ENCODE assay signal across 2 cellular contexts in the genomic region with DNA sequence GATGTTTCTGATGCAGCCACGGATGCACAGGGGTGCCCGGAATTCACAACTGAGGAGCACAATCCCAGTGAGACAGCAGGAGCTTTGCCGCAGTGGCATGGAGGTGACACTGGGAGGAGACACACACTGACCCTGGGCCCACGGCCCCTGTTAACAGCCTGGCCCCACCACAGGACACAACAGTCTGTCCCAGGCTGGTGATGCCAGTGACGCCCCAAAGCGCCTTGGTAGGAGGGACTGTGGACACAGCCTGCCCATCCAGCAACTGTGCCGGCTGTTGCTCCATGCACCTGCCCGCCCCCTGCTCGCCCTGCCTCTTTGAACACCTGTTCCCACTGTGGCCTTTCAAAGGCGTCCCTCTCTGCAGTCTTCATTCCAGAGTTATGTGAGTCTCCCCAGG.
TF ChIP-seq lines count a peak whose summit lies in the region.

No MANE protein-coding gene starts in this region.

TF ChIP-seq in SK-N-SH, 30 proteins besides CTCF, POLR2A, EP300 and RAD21 (continued from another document):
- TF ChIP-seq, protein P1, sequence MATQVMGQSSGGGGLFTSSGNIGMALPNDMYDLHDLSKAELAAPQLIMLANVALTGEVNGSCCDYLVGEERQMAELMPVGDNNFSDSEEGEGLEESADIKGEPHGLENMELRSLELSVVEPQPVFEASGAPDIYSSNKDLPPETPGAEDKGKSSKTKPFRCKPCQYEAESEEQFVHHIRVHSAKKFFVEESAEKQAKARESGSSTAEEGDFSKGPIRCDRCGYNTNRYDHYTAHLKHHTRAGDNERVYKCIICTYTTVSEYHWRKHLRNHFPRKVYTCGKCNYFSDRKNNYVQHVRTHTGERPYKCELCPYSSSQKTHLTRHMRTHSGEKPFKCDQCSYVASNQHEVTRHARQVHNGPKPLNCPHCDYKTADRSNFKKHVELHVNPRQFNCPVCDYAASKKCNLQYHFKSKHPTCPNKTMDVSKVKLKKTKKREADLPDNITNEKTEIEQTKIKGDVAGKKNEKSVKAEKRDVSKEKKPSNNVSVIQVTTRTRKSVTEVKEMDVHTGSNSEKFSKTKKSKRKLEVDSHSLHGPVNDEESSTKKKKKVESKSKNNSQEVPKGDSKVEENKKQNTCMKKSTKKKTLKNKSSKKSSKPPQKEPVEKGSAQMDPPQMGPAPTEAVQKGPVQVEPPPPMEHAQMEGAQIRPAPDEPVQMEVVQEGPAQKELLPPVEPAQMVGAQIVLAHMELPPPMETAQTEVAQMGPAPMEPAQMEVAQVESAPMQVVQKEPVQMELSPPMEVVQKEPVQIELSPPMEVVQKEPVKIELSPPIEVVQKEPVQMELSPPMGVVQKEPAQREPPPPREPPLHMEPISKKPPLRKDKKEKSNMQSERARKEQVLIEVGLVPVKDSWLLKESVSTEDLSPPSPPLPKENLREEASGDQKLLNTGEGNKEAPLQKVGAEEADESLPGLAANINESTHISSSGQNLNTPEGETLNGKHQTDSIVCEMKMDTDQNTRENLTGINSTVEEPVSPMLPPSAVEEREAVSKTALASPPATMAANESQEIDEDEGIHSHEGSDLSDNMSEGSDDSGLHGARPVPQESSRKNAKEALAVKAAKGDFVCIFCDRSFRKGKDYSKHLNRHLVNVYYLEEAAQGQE (IDR thresholded peaks at IDR 0.05; ENCODE audit: low read depth, low read length) = no peak
- TF ChIP-seq, protein P2, sequence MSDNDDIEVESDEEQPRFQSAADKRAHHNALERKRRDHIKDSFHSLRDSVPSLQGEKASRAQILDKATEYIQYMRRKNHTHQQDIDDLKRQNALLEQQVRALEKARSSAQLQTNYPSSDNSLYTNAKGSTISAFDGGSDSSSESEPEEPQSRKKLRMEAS (IDR thresholded peaks at IDR 0.05; ENCODE audit: low read depth) = no peak
- no peak for TF ChIP-seq GATA2 (CRISPR knock-in tag; IDR thresholded peaks at IDR 0.05)
- no peak for TF ChIP-seq FOXJ3 (CRISPR knock-in tag; IDR thresholded peaks at IDR 0.05)
- no peak for TF ChIP-seq RFX5 (IDR thresholded peaks at IDR 0.05; ENCODE audit: low read length)
- TF ChIP-seq MEF2A (IDR thresholded peaks at IDR 0.05; ENCODE audit: borderline replicate concordance, low read depth) = no peak
- TF ChIP-seq JUND (IDR thresholded peaks at IDR 0.05) = no peak
- TF ChIP-seq TAF1 (IDR thresholded peaks at IDR 0.05; ENCODE audit: borderline replicate concordance, low read depth, low read length) = no peak
- TF ChIP-seq FOSL2 (IDR thresholded peaks at IDR 0.05; ENCODE audit: borderline replicate concordance, low read depth) = no peak
- TF ChIP-seq, protein P3, sequence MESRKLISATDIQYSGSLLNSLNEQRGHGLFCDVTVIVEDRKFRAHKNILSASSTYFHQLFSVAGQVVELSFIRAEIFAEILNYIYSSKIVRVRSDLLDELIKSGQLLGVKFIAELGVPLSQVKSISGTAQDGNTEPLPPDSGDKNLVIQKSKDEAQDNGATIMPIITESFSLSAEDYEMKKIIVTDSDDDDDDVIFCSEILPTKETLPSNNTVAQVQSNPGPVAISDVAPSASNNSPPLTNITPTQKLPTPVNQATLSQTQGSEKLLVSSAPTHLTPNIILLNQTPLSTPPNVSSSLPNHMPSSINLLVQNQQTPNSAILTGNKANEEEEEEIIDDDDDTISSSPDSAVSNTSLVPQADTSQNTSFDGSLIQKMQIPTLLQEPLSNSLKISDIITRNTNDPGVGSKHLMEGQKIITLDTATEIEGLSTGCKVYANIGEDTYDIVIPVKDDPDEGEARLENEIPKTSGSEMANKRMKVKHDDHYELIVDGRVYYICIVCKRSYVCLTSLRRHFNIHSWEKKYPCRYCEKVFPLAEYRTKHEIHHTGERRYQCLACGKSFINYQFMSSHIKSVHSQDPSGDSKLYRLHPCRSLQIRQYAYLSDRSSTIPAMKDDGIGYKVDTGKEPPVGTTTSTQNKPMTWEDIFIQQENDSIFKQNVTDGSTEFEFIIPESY (IDR thresholded peaks at IDR 0.05; ENCODE audit: borderline replicate concordance, low read depth) = no peak
- TF ChIP-seq, protein P4, sequence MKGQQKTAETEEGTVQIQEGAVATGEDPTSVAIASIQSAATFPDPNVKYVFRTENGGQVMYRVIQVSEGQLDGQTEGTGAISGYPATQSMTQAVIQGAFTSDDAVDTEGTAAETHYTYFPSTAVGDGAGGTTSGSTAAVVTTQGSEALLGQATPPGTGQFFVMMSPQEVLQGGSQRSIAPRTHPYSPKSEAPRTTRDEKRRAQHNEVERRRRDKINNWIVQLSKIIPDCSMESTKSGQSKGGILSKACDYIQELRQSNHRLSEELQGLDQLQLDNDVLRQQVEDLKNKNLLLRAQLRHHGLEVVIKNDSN (IDR thresholded peaks at IDR 0.05; ENCODE audit: borderline replicate concordance, low read depth) = no peak
- TF ChIP-seq RXRA (IDR thresholded peaks at IDR 0.05; ENCODE audit: borderline replicate concordance, low read depth) = no peak
- TF ChIP-seq SMC3 (IDR thresholded peaks at IDR 0.05; ENCODE audit: low read depth, low read length) = no peak
- no peak for TF ChIP-seq ELF1 (IDR thresholded peaks at IDR 0.05)

TF ChIP-seq in SK-N-SH treated with all-trans-retinoic acid at 6 μM for 48 hours, 23 proteins besides CTCF, POLR2A, EP300 and RAD21 (continued from another document):
- no peak for TF ChIP-seq CSDC2 (CRISPR knock-in tag; IDR thresholded peaks at IDR 0.05)
